In the genomic region with DNA sequence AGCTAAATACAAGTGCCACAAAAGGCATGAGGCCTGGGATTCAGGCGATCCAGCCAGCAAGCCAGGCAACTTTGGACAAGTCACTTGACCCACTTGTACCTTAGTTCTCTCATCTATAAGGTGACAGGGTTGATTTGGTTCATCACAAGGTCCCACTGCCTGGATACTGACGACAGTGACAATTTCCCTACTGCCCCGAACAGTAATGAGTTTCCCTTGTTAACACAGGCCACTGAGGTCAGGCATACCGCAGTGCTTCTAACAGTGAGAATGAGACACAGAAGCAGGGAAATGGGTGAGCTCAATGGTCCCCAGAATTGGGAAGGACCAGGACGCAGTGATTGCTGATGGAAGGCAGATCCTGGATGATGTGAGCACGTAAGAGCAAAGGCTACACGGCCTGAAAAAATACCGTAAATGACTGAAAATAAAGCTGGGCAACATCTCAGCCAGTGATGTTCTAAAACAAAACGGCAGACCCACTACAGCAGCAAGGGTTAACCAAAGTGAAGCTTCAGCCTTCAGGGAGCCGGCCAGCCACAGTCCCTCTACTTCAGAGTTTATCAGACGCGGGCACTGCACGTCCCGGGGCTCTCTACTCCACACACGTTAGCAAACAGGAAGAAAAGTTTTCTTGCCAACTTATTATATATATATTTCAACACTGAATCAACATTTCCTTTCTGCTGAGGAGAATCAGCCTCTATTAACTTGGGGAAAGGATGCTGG, we compare ENCODE assay signal across 8 cellular contexts. TPM values are rescaled to one million over a fixed set of nuclear protein-coding genes. Genes with fewer than 3 reads are reported as not detected.
DNase-seq lines count a peak whose midpoint lies in the region; TF ChIP-seq lines count a peak whose summit lies in the region.

No MANE protein-coding gene starts in this region.

- POLR2A ChIA-PET in AG04450 (lab: Yijun Ruan, JAX) = interaction anchor here (1.0 to 3.0 kb wide), 6 partner anchors 9 to 59 kb away, joined by 4 to 20 read pairs (median 12); a partner anchor contains a TSS

- TF ChIP-seq CTCF in AG04450 (IDR thresholded peaks at IDR 0.05; ENCODE audit: low read depth, low read length) (no peak), LNCaP clone FGC (IDR thresholded peaks at IDR 0.05; ENCODE audit: control insufficient read depth, extremely low read depth, insufficient read depth) (no peak), dorsolateral prefrontal cortex (IDR thresholded peaks at IDR 0.05 in 54 of 56, conservative IDR thresholded peaks at IDR 0.05 in 2 of 56; ENCODE audit: low read depth in 1 of 56, partially characterized antibody in 56 of 56) (no peak)

- no peaks in the 10 kb centered on the region for H3K27me3 ChIP-seq in AG04450 (ENCODE audit: control insufficient read depth, insufficient read depth, low read length)
- H3K27me3 ChIP-seq in dorsolateral prefrontal cortex = no peaks in the 10 kb centered on the region
- H3K27me3 ChIP-seq in muscle layer of duodenum (ENCODE audit: low read depth, low read length) = no peaks in the 10 kb centered on the region

- H3K27ac ChIP-seq in AG04450 (ENCODE audit: low read depth, low read length) (peak overlapping the region; percentile 97), dorsolateral prefrontal cortex (peak overlapping the region in 55 of 59 donors; percentile 6 to 100 (median 90)), muscle layer of duodenum (ENCODE audit: low read length) (peak overlapping the region; percentile 83)

- CTCF ChIA-PET in AG04450 (lab: Charles Lee) = interaction anchor here (0.6 to 1.6 kb wide), 4 partner anchors 17 to 426 kb away, joined by 3 to 5 read pairs (median 4); no protein-coding TSS in a partner anchor

- peaks cover 43 to 71% of the 10 kb centered on the region in 2 donors for H3K4me1 ChIP-seq in muscle layer of duodenum (ENCODE audit: control insufficient read depth in 1 of 2, insufficient read depth in 2 of 2, low read length in 2 of 2)

- intact Hi-C loops in dorsolateral prefrontal cortex (cut with DNase I) = loop anchor here (10.0 kb wide), 1 partner anchor 383 kb away; no protein-coding TSS in a partner anchor

- DNase-seq in AG04450 (ENCODE audit: low read depth, low spot score) (no peak), LNCaP clone FGC (ENCODE audit: low read depth) (no peak), dorsolateral prefrontal cortex (peak in 1 of 10 donors; percentile 29), NCI-H1092 (lab: John Stamatoyannopoulos, UW) (no peak), KBM-7 (no peak), NCI-H82 treated with DMSO at 0.1 percent for 48 hours (lab: John Stamatoyannopoulos, UW; ENCODE audit: unreplicated experiment) (no peak), ecto neural progenitor cell (ENCODE audit: low spot score) (no peak)

- H3K36me3 ChIP-seq in muscle layer of duodenum (ENCODE audit: control insufficient read depth in 1 of 2, insufficient read depth in 2 of 2, low read length in 2 of 2) = peaks cover 4 to 6% of the 10 kb centered on the region in 2 donors

- in situ Hi-C loops in KBM-7 (cut with MboI; ENCODE audit: low pct_unique_long_range_greater_than_20kb, low sequenced_read_pairs) = no loop called here

- H3K4me3 ChIP-seq in AG04450 (ENCODE audit: low read depth, low read length) (peak overlapping the region; percentile 95), LNCaP clone FGC (ENCODE audit: low read depth, low read length) (peak overlapping the region; percentile 75), dorsolateral prefrontal cortex (peak overlapping the region; percentile 69 to 96 (median 86)), muscle layer of duodenum (ENCODE audit: low read depth in 1 of 2, low read length in 2 of 2) (peak overlapping the region; percentile 52 to 78)

- H3K9me3 ChIP-seq in AG04450 (ENCODE audit: control insufficient read depth, insufficient read depth, low read length) = no peaks in the 10 kb centered on the region; the same call in 1 of the 2 replicates
- no peaks in the 10 kb centered on the region for H3K9me3 ChIP-seq in muscle layer of duodenum (ENCODE audit: control insufficient read depth in 1 of 2, low read length in 2 of 2)

RNA-seq across cellular contexts. Expression of a gene that starts 0.8 kb away (rescaled TPM):
- 96.2 and 121 TPM in 2 replicates for polyA plus RNA-seq in AG04450 (2011; rRNA removed)
- polyA minus RNA-seq in AG04450 (2011; rRNA and poly(A)+ RNA removed) = 82.4 and 91.3 TPM in 2 replicates
- 100 to 1,000 TPM in 4 of 120 experiments, 10 to 100 TPM in 116; 46.5 to 113 (median 70.3) TPM for total RNA-seq in dorsolateral prefrontal cortex

RNA-seq across cellular contexts. Expression of a gene that starts 59.3 kb away (rescaled TPM):
- 13.7 and 18.0 TPM in 2 replicates for polyA plus RNA-seq in AG04450 (2011; rRNA removed)
- 13.4 and 23.5 TPM in 2 replicates for polyA minus RNA-seq in AG04450 (2011; rRNA and poly(A)+ RNA removed)
- 10 to 100 TPM; 22.6 to 53.4 (median 34.2) TPM for total RNA-seq in dorsolateral prefrontal cortex
